Comparison of ENCODE assay signal across 24 cellular contexts in genomic region chr13:25662516-25662915, GRCh38.
"Had no signal": no experiment of that assay in that cellular context is flagged by ENCODE, and none has a peak within 500 bp of the region (broad histone marks: within the 10 kb centered on the region; RNA-seq: fewer than 3 reads in every experiment).

No MANE protein-coding gene starts in this region.

- ATAC-seq: esophagus mucosa; gastrocnemius medialis; left ventricle myocardium superior; lower lobe of right lung; naive thymus-derived CD8-positive, alpha-beta T cell; psoas muscle; right cardiac atrium; stimulated activated effector memory CD8-positive, alpha-beta T cell treated with anti-CD3 and anti-CD28 coated beads, Interleukin-12 subunit alpha, Interleukin-12 subunit beta, amount 100 ng/mL, for 72 hours had no signal

- H3K9me3 ChIP-seq: gastrocnemius medialis, lower lobe of right lung, ovary, sigmoid colon, stomach, thyroid gland, vagina had no signal

- H3K4me3 ChIP-seq: gastrocnemius medialis, lower lobe of right lung, ovary, psoas muscle, sigmoid colon, stomach, thyroid gland, vagina had no signal

- H3K27ac ChIP-seq: epithelial cell of prostate, gastrocnemius medialis, lower lobe of right lung, ovary, psoas muscle, sigmoid colon, stomach, thyroid gland, vagina had no signal

- H3K27me3 ChIP-seq: gastrocnemius medialis, ovary, sigmoid colon, stomach, thyroid gland, vagina had no signal

- DNase-seq: effector CD8-positive, alpha-beta T cell; endodermal cell; foreskin fibroblast; gastrocnemius medialis; left ventricle myocardium superior; lower lobe of right lung; naive thymus-derived CD8-positive, alpha-beta T cell; nephron progenitor cell; occipital lobe; ovary; posterior cingulate gyrus; psoas muscle; right cardiac atrium; sigmoid colon; stimulated activated CD4-positive, alpha-beta T cell treated with anti-CD3 and anti-CD28 coated beads, Interleukin-2, amount 100 ng/mL, for 24 hours; stimulated activated CD4-positive, alpha-beta T cell treated with anti-CD3 and anti-CD28 coated beads, Interleukin-4, amount 100 ng/mL, for 24 hours; stimulated activated naive CD4-positive, alpha-beta T cell treated with Interleukin-2 at 50 U/mL for 16 hours; stomach; thyroid gland; trophoblast cell had no signal

- H3K36me3 ChIP-seq: gastrocnemius medialis, lower lobe of right lung, ovary, sigmoid colon, stomach, thyroid gland, vagina had no signal
